ENCODE assay signal across 29 cellular contexts in the genomic region with DNA sequence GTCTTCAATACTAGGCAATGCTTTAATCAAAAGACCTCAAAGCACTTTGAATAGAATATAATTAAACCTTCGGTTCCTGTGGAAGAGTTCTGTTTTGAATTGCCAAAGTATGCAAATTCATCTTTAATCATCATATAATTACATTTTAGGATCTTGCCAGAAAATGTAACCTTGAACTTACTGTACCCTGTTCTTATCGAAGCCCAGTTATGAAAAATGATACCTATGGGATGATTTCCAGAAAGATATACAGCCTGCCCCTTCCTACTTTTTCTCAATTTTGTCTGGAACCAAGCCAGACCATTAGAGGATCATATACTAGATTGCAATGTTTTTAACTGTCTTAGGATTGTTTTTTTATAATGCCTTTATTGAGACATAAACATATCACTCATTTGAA.
"Had no signal": no experiment of that assay in that cellular context is flagged by ENCODE, and none has a peak within 500 bp of the region (broad histone marks: within the 10 kb centered on the region; RNA-seq: fewer than 3 reads in every experiment).

No MANE protein-coding gene starts in this region.

- H3K4me3 ChIP-seq: coronary artery, dorsolateral prefrontal cortex had no signal

- H3K27ac ChIP-seq: brain microvascular endothelial cell, coronary artery, dorsolateral prefrontal cortex had no signal

- H3K4me1 Mint-ChIP-seq: central memory CD8-positive, alpha-beta T cell; endodermal cell had no signal

- ATAC-seq: activated CD4-positive, alpha-beta T cell treated with anti-CD3 and anti-CD28 coated beads for 36 hours; activated T-cell treated with anti-CD3 and anti-CD28 coated beads, Interleukin-2, amount 50 U/mL, for 72 hours; esophagus mucosa had no signal

- H3K27ac Mint-ChIP-seq: activated CD4-positive, alpha-beta memory T cell treated with anti-CD3 and anti-CD28 coated beads for 36 hours; activated CD4-positive, alpha-beta T cell treated with anti-CD3 and anti-CD28 coated beads for 36 hours; activated CD4-positive, alpha-beta T cell treated with anti-CD3 and anti-CD28 coated beads, Interleukin-2, amount 10 ng/mL, durations not matched to agents 24 days and 14 days; activated naive CD8-positive, alpha-beta T cell; activated T-cell treated with anti-CD3 and anti-CD28 coated beads, Interleukin-2, amount 50 U/mL, for 24 hours; activated T-cell treated with anti-CD3 and anti-CD28 coated beads, Interleukin-2, amount 50 U/mL, for 72 hours; dendritic cell treated with granulocyte-macrophage colony-stimulating factor and Interleukin-4, amounts not matched to agents 40 ng/mL and 50 ng/mL, for 4 days; endodermal cell; T-helper 2 cell treated with Interferon-gamma antibody and Interleukin-4, amounts not matched to agents 5 μg/mL and 100 μg/mL, for 36 hours had no signal

- H3K4me3 Mint-ChIP-seq: activated CD4-positive, alpha-beta memory T cell treated with anti-CD3 and anti-CD28 coated beads for 36 hours; activated CD4-positive, alpha-beta T cell treated with anti-CD3 and anti-CD28 coated beads for 36 hours; activated CD4-positive, alpha-beta T cell treated with anti-CD3 and anti-CD28 coated beads, Interleukin-2, amount 10 ng/mL, durations not matched to agents 24 days and 14 days; activated naive CD8-positive, alpha-beta T cell; activated T-cell treated with anti-CD3 and anti-CD28 coated beads, Interleukin-2, amount 50 U/mL, for 24 hours; activated T-cell treated with anti-CD3 and anti-CD28 coated beads, Interleukin-2, amount 50 U/mL, for 72 hours; central memory CD8-positive, alpha-beta T cell; dendritic cell treated with granulocyte-macrophage colony-stimulating factor and Interleukin-4, amounts not matched to agents 40 ng/mL and 50 ng/mL, for 4 days; endodermal cell; T-helper 2 cell treated with Interferon-gamma antibody and Interleukin-4, amounts not matched to agents 5 μg/mL and 100 μg/mL, for 36 hours had no signal

- H3K36me3 ChIP-seq: brain microvascular endothelial cell had no signal

- H3K27me3 ChIP-seq: brain microvascular endothelial cell, dorsolateral prefrontal cortex had no signal

- H3K9me3 Mint-ChIP-seq: central memory CD8-positive, alpha-beta T cell; dendritic cell treated with granulocyte-macrophage colony-stimulating factor and Interleukin-4, amounts not matched to agents 40 ng/mL and 50 ng/mL, for 4 days; T-helper 2 cell treated with Interferon-gamma antibody and Interleukin-4, amounts not matched to agents 5 μg/mL and 100 μg/mL, for 36 hours had no signal

- H3K36me3 Mint-ChIP-seq: activated CD4-positive, alpha-beta memory T cell treated with anti-CD3 and anti-CD28 coated beads for 36 hours; activated naive CD8-positive, alpha-beta T cell had no signal

- H3K27me3 Mint-ChIP-seq: activated CD4-positive, alpha-beta memory T cell treated with anti-CD3 and anti-CD28 coated beads for 36 hours; activated CD4-positive, alpha-beta T cell treated with anti-CD3 and anti-CD28 coated beads for 36 hours; activated CD4-positive, alpha-beta T cell treated with anti-CD3 and anti-CD28 coated beads, Interleukin-2, amount 10 ng/mL, durations not matched to agents 24 days and 14 days; activated naive CD8-positive, alpha-beta T cell; activated T-cell treated with anti-CD3 and anti-CD28 coated beads, Interleukin-2, amount 50 U/mL, for 24 hours; central memory CD8-positive, alpha-beta T cell; dendritic cell treated with granulocyte-macrophage colony-stimulating factor and Interleukin-4, amounts not matched to agents 40 ng/mL and 50 ng/mL, for 4 days had no signal

- DNase-seq: activated CD4-positive, alpha-beta memory T cell treated with anti-CD3 and anti-CD28 coated beads for 36 hours; activated CD4-positive, alpha-beta T cell treated with anti-CD3 and anti-CD28 coated beads for 36 hours; activated CD4-positive, alpha-beta T cell treated with anti-CD3 and anti-CD28 coated beads, Interleukin-2, amount 10 ng/mL, durations not matched to agents 24 days and 14 days; activated CD4-positive, CD25-positive, alpha-beta regulatory T cell; activated CD4-positive, CD25-positive, alpha-beta regulatory T cell treated with anti-CD3 and anti-CD28 coated beads, Interleukin-2, amount 50 U/mL, for 72 hours; activated CD8-positive, alpha-beta memory T cell treated with anti-CD3 and anti-CD28 coated beads, Interleukin-2, amount 50 U/mL, for 48 hours; activated effector memory CD4-positive, alpha-beta T cell treated with Interleukin-2 at 50 U/mL for 16 hours; activated gamma-delta T cell treated with Interleukin-2 at 50 U/mL for 16 hours; activated naive CD4-positive, alpha-beta T cell treated with anti-CD3 and anti-CD28 coated beads, Interleukin-2, amount 50 U/mL, for 16 hours; activated naive CD4-positive, alpha-beta T cell treated with Interleukin-2 at 50 U/mL for 16 hours; activated T-cell treated with anti-CD3 and anti-CD28 coated beads for 4 hours; activated T-cell treated with anti-CD3 and anti-CD28 coated beads, Interleukin-2, amount 50 U/mL, for 24 hours; activated T-cell treated with anti-CD3 and anti-CD28 coated beads, Interleukin-2, amount 50 U/mL, for 72 hours; amniotic stem cell; anterior cingulate cortex; brain microvascular endothelial cell; dorsolateral prefrontal cortex; effector memory CD4-positive, alpha-beta T cell; endodermal cell; foreskin fibroblast; head of caudate nucleus; hippocampal formation; T1000 had no signal
